1 cellular context compared by ENCODE assay signal in the genomic region with DNA sequence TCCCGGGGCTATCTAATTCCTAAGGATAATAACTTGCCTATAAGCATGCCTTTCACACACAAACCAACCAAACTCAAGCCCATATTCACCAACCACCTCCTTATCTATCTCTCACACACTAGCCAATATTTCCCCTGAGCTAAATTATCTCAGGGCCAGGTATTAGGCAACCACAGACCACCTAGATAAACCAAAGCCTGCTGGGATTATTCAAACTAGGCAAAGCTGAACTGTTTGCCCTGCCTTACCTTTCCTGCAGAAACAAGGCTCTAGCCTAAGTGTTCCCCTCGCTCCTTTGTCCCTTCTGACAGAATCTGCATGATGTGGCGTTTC.
TF ChIP-seq lines count a peak whose summit lies in the region.

No MANE protein-coding gene starts in this region.

TF ChIP-seq in K562, 482 proteins besides CTCF, POLR2A, EP300 and RAD21 (continued from another document and continues in another):
- TF ChIP-seq ZNF668 (CRISPR knock-in tag; IDR thresholded peaks at IDR 0.05) (no peak), MTA2 (IDR thresholded peaks at IDR 0.05; ENCODE audit: low read depth) (peak; percentile 86), NONO (IDR thresholded peaks at IDR 0.05; ENCODE audit: low read depth in 2 of 2, low read length in 1 of 2) (no peak), ZNF384 (IDR thresholded peaks at IDR 0.05; ENCODE audit: low read depth, low read length) (no peak), NBN (IDR thresholded peaks at IDR 0.05; ENCODE audit: low read depth) (peak; percentile 76; the same call in 1 of the 2 replicates), LEF1 (IDR thresholded peaks at IDR 0.05) (peak; percentile 69; the same call in 1 of the 2 replicates), RBM14 (IDR thresholded peaks at IDR 0.05; ENCODE audit: borderline replicate concordance, insufficient read depth, low read depth, low read length) (no peak), MTA1 (IDR thresholded peaks at IDR 0.05; ENCODE audit: borderline replicate concordance) (peak; percentile 63), ZNF561 (CRISPR knock-in tag; conservative IDR thresholded peaks at IDR 0.05) (no peak), PCBP2 (IDR thresholded peaks at IDR 0.05; ENCODE audit: low read depth, low read length, poor library complexity, severe bottlenecking) (no peak), HEY1 (CRISPR knock-in tag; IDR thresholded peaks at IDR 0.05; ENCODE audit: borderline replicate concordance) (no peak), XRCC4 (IDR thresholded peaks at IDR 0.05; ENCODE audit: extremely low read depth, insufficient read depth, insufficient read length) (no peak), SAFB2 (IDR thresholded peaks at IDR 0.05; ENCODE audit: borderline replicate concordance, low read depth, low read length, severe bottlenecking) (no peak), ATF1 (CRISPR knock-in tag; IDR thresholded peaks at IDR 0.05) (no peak), ATF1 (tag; IDR thresholded peaks at IDR 0.05) (no peak), TAF7 (tag; IDR thresholded peaks at IDR 0.05) (no peak), ZEB2 (IDR thresholded peaks at IDR 0.05) (peak; percentile 91), TAL1 (IDR thresholded peaks at IDR 0.05) (peak; percentile 92), POLR2AphosphoS5 (IDR thresholded peaks at IDR 0.05; ENCODE audit: control insufficient read depth, insufficient read depth, low read depth, low read length) (peak; percentile 89), ETV6 (IDR thresholded peaks at IDR 0.05; ENCODE audit: borderline replicate concordance in 1 of 2, low read depth in 2 of 2, low read length in 1 of 2) (no peak), ETV6 (CRISPR knock-in tag; IDR thresholded peaks at IDR 0.05; ENCODE audit: borderline replicate concordance) (no peak), NFIX (CRISPR knock-in tag; IDR thresholded peaks at IDR 0.05; ENCODE audit: low read depth) (no peak), ZNF57 (CRISPR knock-in tag; IDR thresholded peaks at IDR 0.05) (no peak), ZC3H4 (CRISPR knock-in tag; IDR thresholded peaks at IDR 0.05; ENCODE audit: borderline replicate concordance) (no peak), LCOR (CRISPR knock-in tag; IDR thresholded peaks at IDR 0.05) (no peak), CBX3 (IDR thresholded peaks at IDR 0.05; ENCODE audit: borderline replicate concordance in 1 of 2, low read length in 2 of 2) (no peak), ZNF507 (tag; conservative IDR thresholded peaks at IDR 0.05) (no peak), RCOR1 (IDR thresholded peaks at IDR 0.05; ENCODE audit: borderline replicate concordance in 1 of 2, low read depth in 2 of 2, low read length in 2 of 2) (peak; percentile 67 to 97), KLF1 (tag; IDR thresholded peaks at IDR 0.05) (no peak), FOXK2 (conservative IDR thresholded peaks at IDR 0.05 in 1 of 2, IDR thresholded peaks at IDR 0.05 in 1 of 2; ENCODE audit: low read depth in 2 of 2) (no peak)
- TF ChIP-seq, protein P1, sequence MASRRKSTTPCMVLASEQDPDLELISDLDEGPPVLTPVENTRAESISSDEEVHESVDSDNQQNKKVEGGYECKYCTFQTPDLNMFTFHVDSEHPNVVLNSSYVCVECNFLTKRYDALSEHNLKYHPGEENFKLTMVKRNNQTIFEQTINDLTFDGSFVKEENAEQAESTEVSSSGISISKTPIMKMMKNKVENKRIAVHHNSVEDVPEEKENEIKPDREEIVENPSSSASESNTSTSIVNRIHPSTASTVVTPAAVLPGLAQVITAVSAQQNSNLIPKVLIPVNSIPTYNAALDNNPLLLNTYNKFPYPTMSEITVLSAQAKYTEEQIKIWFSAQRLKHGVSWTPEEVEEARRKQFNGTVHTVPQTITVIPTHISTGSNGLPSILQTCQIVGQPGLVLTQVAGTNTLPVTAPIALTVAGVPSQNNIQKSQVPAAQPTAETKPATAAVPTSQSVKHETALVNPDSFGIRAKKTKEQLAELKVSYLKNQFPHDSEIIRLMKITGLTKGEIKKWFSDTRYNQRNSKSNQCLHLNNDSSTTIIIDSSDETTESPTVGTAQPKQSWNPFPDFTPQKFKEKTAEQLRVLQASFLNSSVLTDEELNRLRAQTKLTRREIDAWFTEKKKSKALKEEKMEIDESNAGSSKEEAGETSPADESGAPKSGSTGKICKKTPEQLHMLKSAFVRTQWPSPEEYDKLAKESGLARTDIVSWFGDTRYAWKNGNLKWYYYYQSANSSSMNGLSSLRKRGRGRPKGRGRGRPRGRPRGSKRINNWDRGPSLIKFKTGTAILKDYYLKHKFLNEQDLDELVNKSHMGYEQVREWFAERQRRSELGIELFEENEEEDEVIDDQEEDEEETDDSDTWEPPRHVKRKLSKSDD (conservative IDR thresholded peaks at IDR 0.05; ENCODE audit: low read length) = no peak
- TF ChIP-seq, protein P2, sequence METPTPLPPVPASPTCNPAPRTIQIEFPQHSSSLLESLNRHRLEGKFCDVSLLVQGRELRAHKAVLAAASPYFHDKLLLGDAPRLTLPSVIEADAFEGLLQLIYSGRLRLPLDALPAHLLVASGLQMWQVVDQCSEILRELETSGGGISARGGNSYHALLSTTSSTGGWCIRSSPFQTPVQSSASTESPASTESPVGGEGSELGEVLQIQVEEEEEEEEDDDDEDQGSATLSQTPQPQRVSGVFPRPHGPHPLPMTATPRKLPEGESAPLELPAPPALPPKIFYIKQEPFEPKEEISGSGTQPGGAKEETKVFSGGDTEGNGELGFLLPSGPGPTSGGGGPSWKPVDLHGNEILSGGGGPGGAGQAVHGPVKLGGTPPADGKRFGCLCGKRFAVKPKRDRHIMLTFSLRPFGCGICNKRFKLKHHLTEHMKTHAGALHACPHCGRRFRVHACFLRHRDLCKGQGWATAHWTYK (CRISPR knock-in tag; IDR thresholded peaks at IDR 0.05) = no peak
- TF ChIP-seq, protein P3, sequence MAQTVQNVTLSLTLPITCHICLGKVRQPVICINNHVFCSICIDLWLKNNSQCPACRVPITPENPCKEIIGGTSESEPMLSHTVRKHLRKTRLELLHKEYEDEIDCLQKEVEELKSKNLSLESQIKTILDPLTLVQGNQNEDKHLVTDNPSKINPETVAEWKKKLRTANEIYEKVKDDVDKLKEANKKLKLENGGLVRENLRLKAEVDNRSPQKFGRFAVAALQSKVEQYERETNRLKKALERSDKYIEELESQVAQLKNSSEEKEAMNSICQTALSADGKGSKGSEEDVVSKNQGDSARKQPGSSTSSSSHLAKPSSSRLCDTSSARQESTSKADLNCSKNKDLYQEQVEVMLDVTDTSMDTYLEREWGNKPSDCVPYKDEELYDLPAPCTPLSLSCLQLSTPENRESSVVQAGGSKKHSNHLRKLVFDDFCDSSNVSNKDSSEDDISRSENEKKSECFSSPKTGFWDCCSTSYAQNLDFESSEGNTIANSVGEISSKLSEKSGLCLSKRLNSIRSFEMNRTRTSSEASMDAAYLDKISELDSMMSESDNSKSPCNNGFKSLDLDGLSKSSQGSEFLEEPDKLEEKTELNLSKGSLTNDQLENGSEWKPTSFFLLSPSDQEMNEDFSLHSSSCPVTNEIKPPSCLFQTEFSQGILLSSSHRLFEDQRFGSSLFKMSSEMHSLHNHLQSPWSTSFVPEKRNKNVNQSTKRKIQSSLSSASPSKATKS (CRISPR knock-in tag; IDR thresholded peaks at IDR 0.05) = no peak
- TF ChIP-seq, protein P4, sequence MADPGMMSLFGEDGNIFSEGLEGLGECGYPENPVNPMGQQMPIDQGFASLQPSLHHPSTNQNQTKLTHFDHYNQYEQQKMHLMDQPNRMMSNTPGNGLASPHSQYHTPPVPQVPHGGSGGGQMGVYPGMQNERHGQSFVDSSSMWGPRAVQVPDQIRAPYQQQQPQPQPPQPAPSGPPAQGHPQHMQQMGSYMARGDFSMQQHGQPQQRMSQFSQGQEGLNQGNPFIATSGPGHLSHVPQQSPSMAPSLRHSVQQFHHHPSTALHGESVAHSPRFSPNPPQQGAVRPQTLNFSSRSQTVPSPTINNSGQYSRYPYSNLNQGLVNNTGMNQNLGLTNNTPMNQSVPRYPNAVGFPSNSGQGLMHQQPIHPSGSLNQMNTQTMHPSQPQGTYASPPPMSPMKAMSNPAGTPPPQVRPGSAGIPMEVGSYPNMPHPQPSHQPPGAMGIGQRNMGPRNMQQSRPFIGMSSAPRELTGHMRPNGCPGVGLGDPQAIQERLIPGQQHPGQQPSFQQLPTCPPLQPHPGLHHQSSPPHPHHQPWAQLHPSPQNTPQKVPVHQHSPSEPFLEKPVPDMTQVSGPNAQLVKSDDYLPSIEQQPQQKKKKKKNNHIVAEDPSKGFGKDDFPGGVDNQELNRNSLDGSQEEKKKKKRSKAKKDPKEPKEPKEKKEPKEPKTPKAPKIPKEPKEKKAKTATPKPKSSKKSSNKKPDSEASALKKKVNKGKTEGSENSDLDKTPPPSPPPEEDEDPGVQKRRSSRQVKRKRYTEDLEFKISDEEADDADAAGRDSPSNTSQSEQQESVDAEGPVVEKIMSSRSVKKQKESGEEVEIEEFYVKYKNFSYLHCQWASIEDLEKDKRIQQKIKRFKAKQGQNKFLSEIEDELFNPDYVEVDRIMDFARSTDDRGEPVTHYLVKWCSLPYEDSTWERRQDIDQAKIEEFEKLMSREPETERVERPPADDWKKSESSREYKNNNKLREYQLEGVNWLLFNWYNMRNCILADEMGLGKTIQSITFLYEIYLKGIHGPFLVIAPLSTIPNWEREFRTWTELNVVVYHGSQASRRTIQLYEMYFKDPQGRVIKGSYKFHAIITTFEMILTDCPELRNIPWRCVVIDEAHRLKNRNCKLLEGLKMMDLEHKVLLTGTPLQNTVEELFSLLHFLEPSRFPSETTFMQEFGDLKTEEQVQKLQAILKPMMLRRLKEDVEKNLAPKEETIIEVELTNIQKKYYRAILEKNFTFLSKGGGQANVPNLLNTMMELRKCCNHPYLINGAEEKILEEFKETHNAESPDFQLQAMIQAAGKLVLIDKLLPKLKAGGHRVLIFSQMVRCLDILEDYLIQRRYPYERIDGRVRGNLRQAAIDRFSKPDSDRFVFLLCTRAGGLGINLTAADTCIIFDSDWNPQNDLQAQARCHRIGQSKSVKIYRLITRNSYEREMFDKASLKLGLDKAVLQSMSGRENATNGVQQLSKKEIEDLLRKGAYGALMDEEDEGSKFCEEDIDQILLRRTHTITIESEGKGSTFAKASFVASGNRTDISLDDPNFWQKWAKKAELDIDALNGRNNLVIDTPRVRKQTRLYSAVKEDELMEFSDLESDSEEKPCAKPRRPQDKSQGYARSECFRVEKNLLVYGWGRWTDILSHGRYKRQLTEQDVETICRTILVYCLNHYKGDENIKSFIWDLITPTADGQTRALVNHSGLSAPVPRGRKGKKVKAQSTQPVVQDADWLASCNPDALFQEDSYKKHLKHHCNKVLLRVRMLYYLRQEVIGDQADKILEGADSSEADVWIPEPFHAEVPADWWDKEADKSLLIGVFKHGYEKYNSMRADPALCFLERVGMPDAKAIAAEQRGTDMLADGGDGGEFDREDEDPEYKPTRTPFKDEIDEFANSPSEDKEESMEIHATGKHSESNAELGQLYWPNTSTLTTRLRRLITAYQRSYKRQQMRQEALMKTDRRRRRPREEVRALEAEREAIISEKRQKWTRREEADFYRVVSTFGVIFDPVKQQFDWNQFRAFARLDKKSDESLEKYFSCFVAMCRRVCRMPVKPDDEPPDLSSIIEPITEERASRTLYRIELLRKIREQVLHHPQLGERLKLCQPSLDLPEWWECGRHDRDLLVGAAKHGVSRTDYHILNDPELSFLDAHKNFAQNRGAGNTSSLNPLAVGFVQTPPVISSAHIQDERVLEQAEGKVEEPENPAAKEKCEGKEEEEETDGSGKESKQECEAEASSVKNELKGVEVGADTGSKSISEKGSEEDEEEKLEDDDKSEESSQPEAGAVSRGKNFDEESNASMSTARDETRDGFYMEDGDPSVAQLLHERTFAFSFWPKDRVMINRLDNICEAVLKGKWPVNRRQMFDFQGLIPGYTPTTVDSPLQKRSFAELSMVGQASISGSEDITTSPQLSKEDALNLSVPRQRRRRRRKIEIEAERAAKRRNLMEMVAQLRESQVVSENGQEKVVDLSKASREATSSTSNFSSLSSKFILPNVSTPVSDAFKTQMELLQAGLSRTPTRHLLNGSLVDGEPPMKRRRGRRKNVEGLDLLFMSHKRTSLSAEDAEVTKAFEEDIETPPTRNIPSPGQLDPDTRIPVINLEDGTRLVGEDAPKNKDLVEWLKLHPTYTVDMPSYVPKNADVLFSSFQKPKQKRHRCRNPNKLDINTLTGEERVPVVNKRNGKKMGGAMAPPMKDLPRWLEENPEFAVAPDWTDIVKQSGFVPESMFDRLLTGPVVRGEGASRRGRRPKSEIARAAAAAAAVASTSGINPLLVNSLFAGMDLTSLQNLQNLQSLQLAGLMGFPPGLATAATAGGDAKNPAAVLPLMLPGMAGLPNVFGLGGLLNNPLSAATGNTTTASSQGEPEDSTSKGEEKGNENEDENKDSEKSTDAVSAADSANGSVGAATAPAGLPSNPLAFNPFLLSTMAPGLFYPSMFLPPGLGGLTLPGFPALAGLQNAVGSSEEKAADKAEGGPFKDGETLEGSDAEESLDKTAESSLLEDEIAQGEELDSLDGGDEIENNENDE (IDR thresholded peaks at IDR 0.05; ENCODE audit: low read depth, low read length) = no peak
- TF ChIP-seq, protein P5, sequence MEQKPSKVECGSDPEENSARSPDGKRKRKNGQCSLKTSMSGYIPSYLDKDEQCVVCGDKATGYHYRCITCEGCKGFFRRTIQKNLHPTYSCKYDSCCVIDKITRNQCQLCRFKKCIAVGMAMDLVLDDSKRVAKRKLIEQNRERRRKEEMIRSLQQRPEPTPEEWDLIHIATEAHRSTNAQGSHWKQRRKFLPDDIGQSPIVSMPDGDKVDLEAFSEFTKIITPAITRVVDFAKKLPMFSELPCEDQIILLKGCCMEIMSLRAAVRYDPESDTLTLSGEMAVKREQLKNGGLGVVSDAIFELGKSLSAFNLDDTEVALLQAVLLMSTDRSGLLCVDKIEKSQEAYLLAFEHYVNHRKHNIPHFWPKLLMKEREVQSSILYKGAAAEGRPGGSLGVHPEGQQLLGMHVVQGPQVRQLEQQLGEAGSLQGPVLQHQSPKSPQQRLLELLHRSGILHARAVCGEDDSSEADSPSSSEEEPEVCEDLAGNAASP (IDR thresholded peaks at IDR 0.05) = no peak
- TF ChIP-seq, protein P6, sequence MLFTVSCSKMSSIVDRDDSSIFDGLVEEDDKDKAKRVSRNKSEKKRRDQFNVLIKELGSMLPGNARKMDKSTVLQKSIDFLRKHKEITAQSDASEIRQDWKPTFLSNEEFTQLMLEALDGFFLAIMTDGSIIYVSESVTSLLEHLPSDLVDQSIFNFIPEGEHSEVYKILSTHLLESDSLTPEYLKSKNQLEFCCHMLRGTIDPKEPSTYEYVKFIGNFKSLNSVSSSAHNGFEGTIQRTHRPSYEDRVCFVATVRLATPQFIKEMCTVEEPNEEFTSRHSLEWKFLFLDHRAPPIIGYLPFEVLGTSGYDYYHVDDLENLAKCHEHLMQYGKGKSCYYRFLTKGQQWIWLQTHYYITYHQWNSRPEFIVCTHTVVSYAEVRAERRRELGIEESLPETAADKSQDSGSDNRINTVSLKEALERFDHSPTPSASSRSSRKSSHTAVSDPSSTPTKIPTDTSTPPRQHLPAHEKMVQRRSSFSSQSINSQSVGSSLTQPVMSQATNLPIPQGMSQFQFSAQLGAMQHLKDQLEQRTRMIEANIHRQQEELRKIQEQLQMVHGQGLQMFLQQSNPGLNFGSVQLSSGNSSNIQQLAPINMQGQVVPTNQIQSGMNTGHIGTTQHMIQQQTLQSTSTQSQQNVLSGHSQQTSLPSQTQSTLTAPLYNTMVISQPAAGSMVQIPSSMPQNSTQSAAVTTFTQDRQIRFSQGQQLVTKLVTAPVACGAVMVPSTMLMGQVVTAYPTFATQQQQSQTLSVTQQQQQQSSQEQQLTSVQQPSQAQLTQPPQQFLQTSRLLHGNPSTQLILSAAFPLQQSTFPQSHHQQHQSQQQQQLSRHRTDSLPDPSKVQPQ (CRISPR knock-in tag; IDR thresholded peaks at IDR 0.05; ENCODE audit: borderline replicate concordance) = no peak
